In genomic region chr3:128307029-128307633, GRCh38 we compare ENCODE assay signal across 15 cellular contexts.
DNase-seq lines count a peak whose midpoint lies in the region; ATAC-seq and TF ChIP-seq lines count a peak whose summit lies in the region.
"Had no signal": no experiment of that assay in that cellular context is flagged by ENCODE, and none has a peak within 500 bp of the region (broad histone marks: within the 10 kb centered on the region; RNA-seq: fewer than 3 reads in every experiment).

No MANE protein-coding gene starts in this region.

- no peak overlapping the region for H3K4me2 ChIP-seq in DND-41 (ENCODE audit: insufficient read depth, low read length)

- no peaks in the 10 kb centered on the region for H3K9me3 ChIP-seq in DND-41 (ENCODE audit: insufficient read depth, low read length, severe bottlenecking)
- H3K9me3 ChIP-seq in CD4-positive, alpha-beta T cell (ENCODE audit: control insufficient read depth, low read length), result no peaks in the 10 kb centered on the region
- H3K9me3 ChIP-seq: suprapubic skin had no signal

- no peak overlapping the region for H3K27ac Mint-ChIP-seq in activated T-helper 2 cell treated with anti-CD3 and anti-CD28 coated beads, Interferon-gamma antibody, Interleukin-2, Interleukin-4, amounts not matched to agents 10 μg/mL and 5 μg/mL and 100 μg/mL, durations not matched to agents 14 hours and 24 hours and 36 hours
- no peak overlapping the region for H3K27ac Mint-ChIP-seq in CD4-positive, alpha-beta T cell
- H3K27ac Mint-ChIP-seq: activated naive CD4-positive, alpha-beta T cell treated with anti-CD3 and anti-CD28 coated beads, Interleukin-2, amount 10 ng/mL, durations not matched to agents 7 days and 5 days; naive B cell had no signal

- H3K4me1 ChIP-seq in DND-41 (ENCODE audit: insufficient read depth, low read length), result no peaks in the 10 kb centered on the region
- H3K4me1 ChIP-seq: suprapubic skin had no signal

- no peak for DNase-seq in DND-41
- DNase-seq in activated T-helper 2 cell treated with anti-CD3 and anti-CD28 coated beads, Interferon-gamma antibody, Interleukin-2, Interleukin-4, amounts not matched to agents 10 μg/mL and 5 μg/mL and 100 μg/mL, durations not matched to agents 14 hours and 24 hours and 36 hours (ENCODE audit: low spot score), result peak; percentile 6
- DNase-seq in mucosa of gallbladder (ENCODE audit: low spot score), result peak; percentile 9
- DNase-seq in HPDE6-E6E7 (ENCODE audit: extremely low spot score), result no peak
- no peak for DNase-seq in stimulated activated naive CD8-positive, alpha-beta T cell treated with anti-CD3 and anti-CD28 coated beads, Interleukin-15, Interleukin-2, amounts not matched to agents 100 U/mL and 50 U/mL, for 24 hours
- DNase-seq in CD4-positive, alpha-beta T cell, result no peak
- DNase-seq: activated naive CD4-positive, alpha-beta T cell treated with anti-CD3 and anti-CD28 coated beads, Interleukin-2, amount 10 ng/mL, durations not matched to agents 7 days and 5 days; effector CD8-positive, alpha-beta T cell; GF-D8; hippocampal formation; naive B cell; stimulated activated CD4-positive, alpha-beta T cell treated with anti-CD3 and anti-CD28 coated beads, Interleukin-4, amount 100 ng/mL, for 1 hour had no signal

- peak; percentile 42 for TF ChIP-seq CTCF in DND-41 (IDR thresholded peaks at IDR 0.05; ENCODE audit: borderline replicate concordance, extremely low read depth, low read length, poor library complexity, severe bottlenecking)
- no peak for TF ChIP-seq CTCF in CD4-positive, alpha-beta T cell (IDR thresholded peaks at IDR 0.05)

- H4K20me1 ChIP-seq in DND-41 (ENCODE audit: insufficient read depth, low read length), result peaks cover 7% of the 10 kb centered on the region

- H3K9me3 Mint-ChIP-seq in activated T-helper 2 cell treated with anti-CD3 and anti-CD28 coated beads, Interferon-gamma antibody, Interleukin-2, Interleukin-4, amounts not matched to agents 10 μg/mL and 5 μg/mL and 100 μg/mL, durations not matched to agents 14 hours and 24 hours and 36 hours, result no peaks in the 10 kb centered on the region
- no peaks in the 10 kb centered on the region for H3K9me3 Mint-ChIP-seq in CD4-positive, alpha-beta T cell
- H3K9me3 Mint-ChIP-seq: activated naive CD4-positive, alpha-beta T cell treated with anti-CD3 and anti-CD28 coated beads, Interleukin-2, amount 10 ng/mL, durations not matched to agents 7 days and 5 days; naive B cell had no signal

- no peaks in the 10 kb centered on the region for H3K27me3 Mint-ChIP-seq in activated T-helper 2 cell treated with anti-CD3 and anti-CD28 coated beads, Interferon-gamma antibody, Interleukin-2, Interleukin-4, amounts not matched to agents 10 μg/mL and 5 μg/mL and 100 μg/mL, durations not matched to agents 14 hours and 24 hours and 36 hours (ENCODE audit: low read depth)
- H3K27me3 Mint-ChIP-seq in CD4-positive, alpha-beta T cell, result no peaks in the 10 kb centered on the region
- H3K27me3 Mint-ChIP-seq: activated naive CD4-positive, alpha-beta T cell treated with anti-CD3 and anti-CD28 coated beads, Interleukin-2, amount 10 ng/mL, durations not matched to agents 7 days and 5 days; naive B cell had no signal

- no peaks in the 10 kb centered on the region for H3K79me2 ChIP-seq in DND-41 (ENCODE audit: insufficient read depth, low read length)

- H3K27me3 ChIP-seq in DND-41 (ENCODE audit: insufficient read depth, low read length, poor library complexity), result no peaks in the 10 kb centered on the region
- H3K27me3 ChIP-seq in CD4-positive, alpha-beta T cell (ENCODE audit: control insufficient read depth, insufficient read depth, low read length), result no peaks in the 10 kb centered on the region
- H3K27me3 ChIP-seq: suprapubic skin had no signal

- peaks cover 6% of the 10 kb centered on the region; the same call in 1 of the 2 replicates for H3K36me3 ChIP-seq in DND-41 (ENCODE audit: insufficient read depth, low read length)
- H3K36me3 ChIP-seq: suprapubic skin had no signal

- H3K36me3 Mint-ChIP-seq in activated T-helper 2 cell treated with anti-CD3 and anti-CD28 coated beads, Interferon-gamma antibody, Interleukin-2, Interleukin-4, amounts not matched to agents 10 μg/mL and 5 μg/mL and 100 μg/mL, durations not matched to agents 14 hours and 24 hours and 36 hours (ENCODE audit: low read depth), result peaks cover 3% of the 10 kb centered on the region
- H3K36me3 Mint-ChIP-seq in CD4-positive, alpha-beta T cell (ENCODE audit: low read depth), result peaks cover 40% of the 10 kb centered on the region

- TF ChIP-seq RAD21 in Ishikawa (IDR thresholded peaks at IDR 0.05; ENCODE audit: low read depth), result peak; percentile 33; the same call in 1 of the 2 replicates

- no peak for ATAC-seq in DND-41 (ENCODE audit: insufficient read depth, low read depth)
- ATAC-seq in stimulated activated naive CD8-positive, alpha-beta T cell treated with anti-CD3 and anti-CD28 coated beads, Interleukin-15, Interleukin-2, amounts not matched to agents 100 U/mL and 50 U/mL, for 24 hours, result no peak
- no peak for ATAC-seq in GM21529 (IDR thresholded peaks at IDR 0.05; ENCODE audit: unreplicated experiment)
- no peak for ATAC-seq in CD4-positive, alpha-beta T cell (ENCODE audit: poor library complexity)

- CTCF ChIA-PET in CD4-positive, alpha-beta T cell (lab: Charles Lee), result interaction anchor here (2.2 kb wide), 1 partner anchor 14 kb away, joined by 10 read pairs; no protein-coding TSS in a partner anchor

- POLR2A ChIA-PET in CD4-positive, alpha-beta T cell (lab: Charles Lee), result interaction anchor here (0.8 to 3.9 kb wide), 3 partner anchors 11 to 15 kb away, joined by 3 to 15 read pairs (median 11); no protein-coding TSS in a partner anchor

- no peaks in the 10 kb centered on the region for H3K4me1 Mint-ChIP-seq in activated T-helper 2 cell treated with anti-CD3 and anti-CD28 coated beads, Interferon-gamma antibody, Interleukin-2, Interleukin-4, amounts not matched to agents 10 μg/mL and 5 μg/mL and 100 μg/mL, durations not matched to agents 14 hours and 24 hours and 36 hours (ENCODE audit: low read depth)
- peaks cover 39% of the 10 kb centered on the region for H3K4me1 Mint-ChIP-seq in CD4-positive, alpha-beta T cell (ENCODE audit: low read depth)
- H3K4me1 Mint-ChIP-seq: activated naive CD4-positive, alpha-beta T cell treated with anti-CD3 and anti-CD28 coated beads, Interleukin-2, amount 10 ng/mL, durations not matched to agents 7 days and 5 days had no signal

- H3K9ac ChIP-seq in DND-41 (ENCODE audit: low read depth, low read length), result no peak overlapping the region

- no peak overlapping the region for H3K27ac ChIP-seq in DND-41 (ENCODE audit: low read length)
- H3K27ac ChIP-seq in CD4-positive, alpha-beta T cell (ENCODE audit: low read depth, low read length), result no peak overlapping the region
- H3K27ac ChIP-seq: suprapubic skin had no signal

- intact Hi-C loops in activated T-helper 2 cell treated with anti-CD3 and anti-CD28 coated beads, Interferon-gamma antibody, Interleukin-2, Interleukin-4, amounts not matched to agents 10 μg/mL and 5 μg/mL and 100 μg/mL, durations not matched to agents 14 hours and 24 hours and 36 hours (cut with micrococcal nuclease), result no loop called here
- intact Hi-C loops in CD4-positive, alpha-beta T cell (cut with DNase I, micrococcal nuclease), result loop anchor here in 1 of 2 experiments (5.0 kb wide), 2 partner anchors 190 to 300 kb away; no protein-coding TSS in a partner anchor

- no peak overlapping the region for H3K4me3 Mint-ChIP-seq in activated T-helper 2 cell treated with anti-CD3 and anti-CD28 coated beads, Interferon-gamma antibody, Interleukin-2, Interleukin-4, amounts not matched to agents 10 μg/mL and 5 μg/mL and 100 μg/mL, durations not matched to agents 14 hours and 24 hours and 36 hours (ENCODE audit: low read depth)
- H3K4me3 Mint-ChIP-seq in CD4-positive, alpha-beta T cell, result no peak overlapping the region
- H3K4me3 Mint-ChIP-seq: activated naive CD4-positive, alpha-beta T cell treated with anti-CD3 and anti-CD28 coated beads, Interleukin-2, amount 10 ng/mL, durations not matched to agents 7 days and 5 days; naive B cell had no signal

- H2AFZ ChIP-seq in DND-41 (ENCODE audit: low read depth, low read length), result no peak overlapping the region

- no peak overlapping the region for H3K4me3 ChIP-seq in DND-41 (ENCODE audit: low read depth in 1 of 2, low read length in 2 of 2)
- H3K4me3 ChIP-seq: suprapubic skin had no signal

- TF ChIP-seq EP300 in Ishikawa (IDR thresholded peaks at IDR 0.05; ENCODE audit: borderline replicate concordance), result no peak

TF ChIP-seq in Ishikawa, 13 proteins besides CTCF, POLR2A, EP300 and RAD21:
- TF ChIP-seq CEBPB (IDR thresholded peaks at IDR 0.05) (no peak), ZBTB7A (IDR thresholded peaks at IDR 0.05; ENCODE audit: low read depth) (no peak), USF1 (IDR thresholded peaks at IDR 0.05) (no peak), CREB1 (IDR thresholded peaks at IDR 0.05; ENCODE audit: low read depth) (no peak)
- TF ChIP-seq, protein P1, sequence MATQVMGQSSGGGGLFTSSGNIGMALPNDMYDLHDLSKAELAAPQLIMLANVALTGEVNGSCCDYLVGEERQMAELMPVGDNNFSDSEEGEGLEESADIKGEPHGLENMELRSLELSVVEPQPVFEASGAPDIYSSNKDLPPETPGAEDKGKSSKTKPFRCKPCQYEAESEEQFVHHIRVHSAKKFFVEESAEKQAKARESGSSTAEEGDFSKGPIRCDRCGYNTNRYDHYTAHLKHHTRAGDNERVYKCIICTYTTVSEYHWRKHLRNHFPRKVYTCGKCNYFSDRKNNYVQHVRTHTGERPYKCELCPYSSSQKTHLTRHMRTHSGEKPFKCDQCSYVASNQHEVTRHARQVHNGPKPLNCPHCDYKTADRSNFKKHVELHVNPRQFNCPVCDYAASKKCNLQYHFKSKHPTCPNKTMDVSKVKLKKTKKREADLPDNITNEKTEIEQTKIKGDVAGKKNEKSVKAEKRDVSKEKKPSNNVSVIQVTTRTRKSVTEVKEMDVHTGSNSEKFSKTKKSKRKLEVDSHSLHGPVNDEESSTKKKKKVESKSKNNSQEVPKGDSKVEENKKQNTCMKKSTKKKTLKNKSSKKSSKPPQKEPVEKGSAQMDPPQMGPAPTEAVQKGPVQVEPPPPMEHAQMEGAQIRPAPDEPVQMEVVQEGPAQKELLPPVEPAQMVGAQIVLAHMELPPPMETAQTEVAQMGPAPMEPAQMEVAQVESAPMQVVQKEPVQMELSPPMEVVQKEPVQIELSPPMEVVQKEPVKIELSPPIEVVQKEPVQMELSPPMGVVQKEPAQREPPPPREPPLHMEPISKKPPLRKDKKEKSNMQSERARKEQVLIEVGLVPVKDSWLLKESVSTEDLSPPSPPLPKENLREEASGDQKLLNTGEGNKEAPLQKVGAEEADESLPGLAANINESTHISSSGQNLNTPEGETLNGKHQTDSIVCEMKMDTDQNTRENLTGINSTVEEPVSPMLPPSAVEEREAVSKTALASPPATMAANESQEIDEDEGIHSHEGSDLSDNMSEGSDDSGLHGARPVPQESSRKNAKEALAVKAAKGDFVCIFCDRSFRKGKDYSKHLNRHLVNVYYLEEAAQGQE (IDR thresholded peaks at IDR 0.05; ENCODE audit: low read depth), result no peak

Comparison
In these comparisons a context has a peak if more than half of its experiments do, and no peak if none do; other contexts are left out.
1. DNase-seq: peak in activated T-helper 2 cell treated with anti-CD3 and anti-CD28 coated beads, Interferon-gamma antibody, Interleukin-2, Interleukin-4, amounts not matched to agents 10 μg/mL and 5 μg/mL and 100 μg/mL, durations not matched to agents 14 hours and 24 hours and 36 hours (single experiment) and mucosa of gallbladder (single experiment); none in DND-41 (single experiment), HPDE6-E6E7 (single experiment), stimulated activated naive CD8-positive, alpha-beta T cell treated with anti-CD3 and anti-CD28 coated beads, Interleukin-15, Interleukin-2, amounts not matched to agents 100 U/mL and 50 U/mL, for 24 hours (single experiment) and CD4-positive, alpha-beta T cell (0 of 10).